In the genomic region with DNA sequence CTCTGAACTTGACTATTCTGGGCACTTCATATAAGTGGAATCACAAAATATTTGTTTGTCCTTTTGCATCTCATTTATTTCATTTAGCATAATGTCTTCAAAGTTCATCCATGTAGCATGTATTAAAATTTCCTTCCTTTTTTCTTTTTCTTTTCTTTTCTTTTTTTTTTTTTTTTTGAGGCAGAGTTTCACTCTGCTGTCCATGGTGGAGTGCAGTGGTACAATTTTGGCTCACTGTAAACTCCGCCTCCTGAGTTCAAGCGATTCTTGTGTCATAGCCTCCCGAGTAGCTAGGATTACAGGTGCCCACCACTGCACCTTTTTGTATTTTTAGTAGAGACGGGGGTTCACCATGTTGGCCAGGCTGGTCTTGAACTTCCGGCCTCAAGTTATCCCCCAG, we compare ENCODE assay signal across 21 cellular contexts. TPM values are rescaled to one million over a fixed set of nuclear protein-coding genes. Genes with fewer than 3 reads are reported as not detected.
DNase-seq lines count a peak whose midpoint lies in the region; ATAC-seq and TF ChIP-seq lines count a peak whose summit lies in the region.
"Had no signal": no experiment of that assay in that cellular context is flagged by ENCODE, and none has a peak within 500 bp of the region (broad histone marks: within the 10 kb centered on the region; RNA-seq: fewer than 3 reads in every experiment).

No MANE protein-coding gene starts in this region.

- H3K4me1 ChIP-seq in left ventricle myocardium inferior (peaks cover 80% of the 10 kb centered on the region), right cardiac atrium (ENCODE audit: control insufficient read depth, insufficient read depth, low read length) (peaks cover 15% of the 10 kb centered on the region), esophagus muscularis mucosa (peaks cover 43 to 79% (median 72%) of the 10 kb centered on the region in 4 donors), skeletal muscle tissue (ENCODE audit: control insufficient read depth in 3 of 3, insufficient read depth in 3 of 3, low read length in 3 of 3) (peaks cover 19 to 25% (median 19%) of the 10 kb centered on the region in 3 donors), vagina (peaks cover 67% of the 10 kb centered on the region)

- H3K4me3 ChIP-seq in left ventricle myocardium inferior: no peak overlapping the region
- no peak overlapping the region for H3K4me3 ChIP-seq in right cardiac atrium (ENCODE audit: low read length)
- H3K4me3 ChIP-seq in esophagus muscularis mucosa: no peak overlapping the region
- H3K4me3 ChIP-seq in skeletal muscle tissue (ENCODE audit: low read length in 3 of 3): no peak overlapping the region
- H3K4me3 ChIP-seq in vagina: no peak overlapping the region
- H3K4me3 ChIP-seq: GM23338, HAP-1 had no signal

- H3K27me3 ChIP-seq in left ventricle myocardium inferior (ENCODE audit: low read depth) (no peaks in the 10 kb centered on the region), right cardiac atrium (ENCODE audit: control insufficient read depth, insufficient read depth) (no peaks in the 10 kb centered on the region), esophagus muscularis mucosa (no peaks in the 10 kb centered on the region), skeletal muscle tissue (ENCODE audit: control insufficient read depth in 3 of 3, insufficient read depth in 3 of 3, low read length in 3 of 3) (no peaks in the 10 kb centered on the region), vagina (no peaks in the 10 kb centered on the region)

- H3K36me3 ChIP-seq in left ventricle myocardium inferior (no peaks in the 10 kb centered on the region), esophagus muscularis mucosa (no peaks in the 10 kb centered on the region), skeletal muscle tissue (ENCODE audit: control insufficient read depth in 3 of 3, insufficient read depth in 3 of 3, low read length in 3 of 3) (no peaks in the 10 kb centered on the region), vagina (no peaks in the 10 kb centered on the region)
- H3K36me3 ChIP-seq: HAP-1 had no signal

- ATAC-seq in right cardiac atrium: no peak
- ATAC-seq: GM23338 had no signal

- H3K9me3 Mint-ChIP-seq in glutamatergic neuron (ENCODE audit: unreplicated experiment): peaks cover 3% of the 10 kb centered on the region

- H3K9me3 ChIP-seq in left ventricle myocardium inferior (replicated peaks) (peaks cover 3% of the 10 kb centered on the region), right cardiac atrium (ENCODE audit: control insufficient read depth, low read length) (no peaks in the 10 kb centered on the region), esophagus muscularis mucosa (no peaks in the 10 kb centered on the region), skeletal muscle tissue (ENCODE audit: control insufficient read depth in 3 of 3, low read length in 3 of 3) (no peaks in the 10 kb centered on the region), vagina (no peaks in the 10 kb centered on the region)
- H3K9me3 ChIP-seq: HAP-1 had no signal

- TF ChIP-seq EP300 in esophagus muscularis mucosa (IDR thresholded peaks at IDR 0.05): no peak

- intact Hi-C loops in left ventricle myocardium inferior (cut with micrococcal nuclease): no loop called here
- intact Hi-C loops in right cardiac atrium (cut with DNase I): loop anchor here in 1 of 4 donors (10.0 kb wide), 1 partner anchor 126 kb away; no protein-coding TSS in a partner anchor
- intact Hi-C loops in esophagus muscularis mucosa (cut with DNase I): no loop called here
- intact Hi-C loops in vagina (cut with DNase I): no loop called here

- DNase-seq in left ventricle myocardium inferior (no peak), right cardiac atrium (no peak), esophagus muscularis mucosa (ENCODE audit: extremely low spot score) (no peak), vagina (ENCODE audit: extremely low spot score in 2 of 2) (no peak), caudate nucleus (lab: John Stamatoyannopoulos, UW) (no peak), A172 (ENCODE audit: low spot score) (no peak), glutamatergic neuron (no peak)
- DNase-seq: CD4-positive, CD25-positive, alpha-beta regulatory T cell; DMS 273 treated with DMSO at 0.1 percent for 48 hours; DMS79 treated with DMSO at 0.1 percent for 48 hours; NCI-H1092 treated with DMSO at 0.1 percent for 48 hours; NCI-H2029 treated with DMSO at 0.1 percent for 48 hours; NCI-H345; NCI-H524; Right ventricle myocardium superior had no signal

- TF ChIP-seq CTCF in left ventricle myocardium inferior (IDR thresholded peaks at IDR 0.05; ENCODE audit: borderline replicate concordance): no peak
- TF ChIP-seq CTCF in esophagus muscularis mucosa (IDR thresholded peaks at IDR 0.05): no peak
- TF ChIP-seq CTCF in vagina (IDR thresholded peaks at IDR 0.05): no peak
- TF ChIP-seq CTCF in glutamatergic neuron (IDR thresholded peaks at IDR 0.05; ENCODE audit: partially characterized antibody, unreplicated experiment): no peak

- no peak overlapping the region for H3K9ac ChIP-seq in skeletal muscle tissue (ENCODE audit: low read depth in 1 of 3, low read length in 3 of 3)
- H3K9ac ChIP-seq: KMS-11 had no signal

- H3K4me3 Mint-ChIP-seq in glutamatergic neuron (ENCODE audit: unreplicated experiment): no peak overlapping the region
- H3K4me3 Mint-ChIP-seq: CD4-positive, CD25-positive, alpha-beta regulatory T cell; GM23338 had no signal

- no peaks in the 10 kb centered on the region for H3K4me1 Mint-ChIP-seq in glutamatergic neuron (ENCODE audit: low read depth, unreplicated experiment)
- H3K4me1 Mint-ChIP-seq: CD4-positive, CD25-positive, alpha-beta regulatory T cell had no signal

- WGBS in right cardiac atrium: 83% methylated on average over 5 of the region's 5 CpGs
- 99% methylated on average over 5 of the region's 5 CpGs for WGBS in esophagus muscularis mucosa

- no peaks in the 10 kb centered on the region for H3K36me3 Mint-ChIP-seq in glutamatergic neuron (ENCODE audit: unreplicated experiment)
- H3K36me3 Mint-ChIP-seq: CD4-positive, CD25-positive, alpha-beta regulatory T cell had no signal

- H3K27ac Mint-ChIP-seq in glutamatergic neuron (ENCODE audit: unreplicated experiment): no peak overlapping the region
- H3K27ac Mint-ChIP-seq: CD4-positive, CD25-positive, alpha-beta regulatory T cell; GM23338 had no signal

- peak overlapping the region; percentile 75 for H3K27ac ChIP-seq in left ventricle myocardium inferior (replicated peaks)
- no peak overlapping the region for H3K27ac ChIP-seq in right cardiac atrium (ENCODE audit: low read length)
- peak overlapping the region; percentile 79 to 88 (median 85) for H3K27ac ChIP-seq in esophagus muscularis mucosa (replicated peaks in 1 of 4)
- peak overlapping the region; percentile 39 for H3K27ac ChIP-seq in skeletal muscle tissue (ENCODE audit: low read depth, low read length)
- H3K27ac ChIP-seq in vagina: peak overlapping the region; percentile 72
- no peak overlapping the region for H3K27ac ChIP-seq in caudate nucleus (ENCODE audit: low read depth, low read length)
- H3K27ac ChIP-seq: HL-60, KMS-11 had no signal

- H3K27me3 Mint-ChIP-seq in glutamatergic neuron (ENCODE audit: unreplicated experiment): peaks cover 2% of the 10 kb centered on the region
- H3K27me3 Mint-ChIP-seq: CD4-positive, CD25-positive, alpha-beta regulatory T cell had no signal

- TF ChIP-seq POLR2A in esophagus muscularis mucosa (IDR thresholded peaks at IDR 0.05; ENCODE audit: low read depth) (no peak), vagina (IDR thresholded peaks at IDR 0.05) (no peak)

RNA-seq across cellular contexts. Expression of gene ATP8B1, which starts 11.9 kb away (rescaled TPM):
- total RNA-seq in left ventricle myocardium inferior (8.6 TPM), right cardiac atrium (10 to 100 TPM in 1 of 4 donors, 1 to 10 TPM in 3; 7.5 to 11.5 (median 9.4) TPM), esophagus muscularis mucosa (10 to 100 TPM; 18.3 to 21.9 (median 19.6) TPM), skeletal muscle tissue (4.7 TPM), vagina (41.5 TPM), glutamatergic neuron (ENCODE audit: unreplicated experiment) (0.07 TPM)
- 2.6 TPM for polyA plus RNA-seq in right cardiac atrium
- 38.2 and 38.8 TPM in 2 replicates for total RNA-seq in A172 (2014; rRNA removed; shearing (Covaris generic))
- total RNA-seq: CD4-positive, CD25-positive, alpha-beta regulatory T cell; OCI-LY7 had no signal

Comparison
In these comparisons a context has a peak if more than half of its experiments do, and no peak if none do; other contexts are left out.
1. H3K27ac ChIP-seq: peak in left ventricle myocardium inferior (single experiment), esophagus muscularis mucosa (4 of 4), skeletal muscle tissue (single experiment) and vagina (single experiment); none in right cardiac atrium (single experiment) and caudate nucleus (single experiment).